1 cellular context compared by ENCODE assay signal in genomic region chr4:11602606-11603355, GRCh38.
TF ChIP-seq lines count a peak whose summit lies in the region.

No MANE protein-coding gene starts in this region.

TF ChIP-seq in GM23338, 12 proteins besides CTCF, POLR2A, EP300 and RAD21:
- TF ChIP-seq ZNF462 (CRISPR knock-in tag; IDR thresholded peaks at IDR 0.05): no peak
- TF ChIP-seq EZH2phosphoT487 (IDR thresholded peaks at IDR 0.05; ENCODE audit: unreplicated experiment): no peak
- TF ChIP-seq POLR2AphosphoS5 (IDR thresholded peaks at IDR 0.05; ENCODE audit: low read depth): no peak
- no peak for TF ChIP-seq ETS1 (IDR thresholded peaks at IDR 0.05)
- TF ChIP-seq EZH2 (IDR thresholded peaks at IDR 0.05; ENCODE audit: low read depth, unreplicated experiment): no peak
- TF ChIP-seq ZNF114 (CRISPR knock-in tag; IDR thresholded peaks at IDR 0.05): no peak
- no peak for TF ChIP-seq STAT1 (IDR thresholded peaks at IDR 0.05; ENCODE audit: unreplicated experiment)
- TF ChIP-seq CREB1 (CRISPR knock-in tag; IDR thresholded peaks at IDR 0.05; ENCODE audit: low read depth): no peak
- TF ChIP-seq REST (IDR thresholded peaks at IDR 0.05; ENCODE audit: unreplicated experiment): no peak
- TF ChIP-seq NANOG (IDR thresholded peaks at IDR 0.05; ENCODE audit: borderline replicate concordance): no peak
- no peak for TF ChIP-seq JUNB (IDR thresholded peaks at IDR 0.05; ENCODE audit: unreplicated experiment)
- TF ChIP-seq ZNF331 (CRISPR knock-in tag; IDR thresholded peaks at IDR 0.05; ENCODE audit: low read depth): no peak
